In genomic region chr20:2524435-2525272, GRCh38 we compare ENCODE assay signal across 1 cellular context.
TF ChIP-seq lines count a peak whose summit lies in the region.

No MANE protein-coding gene starts in this region.

TF ChIP-seq in K562, 482 proteins besides CTCF, POLR2A, EP300 and RAD21 (continued from another document):
- no peak for TF ChIP-seq STAT6 (CRISPR knock-in tag; IDR thresholded peaks at IDR 0.05)
- TF ChIP-seq SRSF3 (IDR thresholded peaks at IDR 0.05; ENCODE audit: insufficient read depth, low read length) = no peak
- TF ChIP-seq BRCA1 (IDR thresholded peaks at IDR 0.05) = no peak
- TF ChIP-seq BRCA1 (CRISPR knock-in tag; IDR thresholded peaks at IDR 0.05) = no peak
- TF ChIP-seq CCNT2 (IDR thresholded peaks at IDR 0.05; ENCODE audit: borderline replicate concordance, extremely low read depth, insufficient read length, low read depth, low read length) = peak; percentile 37
- TF ChIP-seq MTA2 (IDR thresholded peaks at IDR 0.05; ENCODE audit: low read depth) = no peak
- 0 out of 2 replicates have a peak, but pooled peaks have one; percentile 29 for TF ChIP-seq SIN3B (IDR thresholded peaks at IDR 0.05; ENCODE audit: low read depth)
- peak; percentile 81; the same call in 1 of the 2 replicates for TF ChIP-seq BRD4 (IDR thresholded peaks at IDR 0.05)
- 0 out of 2 replicates have a peak, but pooled peaks have one; percentile 14 for TF ChIP-seq NFIC (IDR thresholded peaks at IDR 0.05)
- TF ChIP-seq HNRNPH1 (optimal IDR thresholded peaks at IDR 0.05; ENCODE audit: low read depth, low read length) = no peak
- TF ChIP-seq HMG20B (CRISPR knock-in tag; IDR thresholded peaks at IDR 0.05) = no peak
- no peak for TF ChIP-seq TEAD2 (tag; IDR thresholded peaks at IDR 0.05)
- no peak for TF ChIP-seq ZNF696 (CRISPR knock-in tag; conservative IDR thresholded peaks at IDR 0.05)
- no peak for TF ChIP-seq BCL6 (CRISPR knock-in tag; IDR thresholded peaks at IDR 0.05)
- no peak for TF ChIP-seq ARNT (IDR thresholded peaks at IDR 0.05)
- peak; percentile 66 for TF ChIP-seq KDM5B (IDR thresholded peaks at IDR 0.05; ENCODE audit: insufficient replicate concordance, low read depth, low read length)
- TF ChIP-seq PTBP1 (IDR thresholded peaks at IDR 0.05; ENCODE audit: low read depth, low read length) = 0 out of 2 replicates have a peak, but pooled peaks have one; percentile 1
- no peak for TF ChIP-seq PPARD (CRISPR knock-in tag; IDR thresholded peaks at IDR 0.05)
- no peak for TF ChIP-seq ZNF282 (CRISPR knock-in tag; IDR thresholded peaks at IDR 0.05)
- no peak for TF ChIP-seq TSC22D4 (tag; IDR thresholded peaks at IDR 0.05)
- no peak for TF ChIP-seq MEF2A (IDR thresholded peaks at IDR 0.05; ENCODE audit: control insufficient read depth, low read depth, low read length)
- TF ChIP-seq ZNF764 (CRISPR knock-in tag; IDR thresholded peaks at IDR 0.05; ENCODE audit: low read depth) = no peak
- TF ChIP-seq THRB (CRISPR knock-in tag; conservative IDR thresholded peaks at IDR 0.05) = no peak
- peak; percentile 81 for TF ChIP-seq VEZF1 (CRISPR knock-in tag; IDR thresholded peaks at IDR 0.05)
- TF ChIP-seq FOXM1 (IDR thresholded peaks at IDR 0.05; ENCODE audit: low read depth) = no peak
- no peak for TF ChIP-seq FOXM1 (CRISPR knock-in tag; IDR thresholded peaks at IDR 0.05; ENCODE audit: low read depth)
- TF ChIP-seq RAD51 (IDR thresholded peaks at IDR 0.05; ENCODE audit: borderline replicate concordance, low read depth) = no peak
- peak; percentile 42; the same call in 1 of the 2 replicates for TF ChIP-seq MYC (IDR thresholded peaks at IDR 0.05; ENCODE audit: low read depth, low read length)
- no peak for TF ChIP-seq MYC (CRISPR knock-in tag; IDR thresholded peaks at IDR 0.05; ENCODE audit: borderline replicate concordance, low read depth)
- TF ChIP-seq, protein P1, sequence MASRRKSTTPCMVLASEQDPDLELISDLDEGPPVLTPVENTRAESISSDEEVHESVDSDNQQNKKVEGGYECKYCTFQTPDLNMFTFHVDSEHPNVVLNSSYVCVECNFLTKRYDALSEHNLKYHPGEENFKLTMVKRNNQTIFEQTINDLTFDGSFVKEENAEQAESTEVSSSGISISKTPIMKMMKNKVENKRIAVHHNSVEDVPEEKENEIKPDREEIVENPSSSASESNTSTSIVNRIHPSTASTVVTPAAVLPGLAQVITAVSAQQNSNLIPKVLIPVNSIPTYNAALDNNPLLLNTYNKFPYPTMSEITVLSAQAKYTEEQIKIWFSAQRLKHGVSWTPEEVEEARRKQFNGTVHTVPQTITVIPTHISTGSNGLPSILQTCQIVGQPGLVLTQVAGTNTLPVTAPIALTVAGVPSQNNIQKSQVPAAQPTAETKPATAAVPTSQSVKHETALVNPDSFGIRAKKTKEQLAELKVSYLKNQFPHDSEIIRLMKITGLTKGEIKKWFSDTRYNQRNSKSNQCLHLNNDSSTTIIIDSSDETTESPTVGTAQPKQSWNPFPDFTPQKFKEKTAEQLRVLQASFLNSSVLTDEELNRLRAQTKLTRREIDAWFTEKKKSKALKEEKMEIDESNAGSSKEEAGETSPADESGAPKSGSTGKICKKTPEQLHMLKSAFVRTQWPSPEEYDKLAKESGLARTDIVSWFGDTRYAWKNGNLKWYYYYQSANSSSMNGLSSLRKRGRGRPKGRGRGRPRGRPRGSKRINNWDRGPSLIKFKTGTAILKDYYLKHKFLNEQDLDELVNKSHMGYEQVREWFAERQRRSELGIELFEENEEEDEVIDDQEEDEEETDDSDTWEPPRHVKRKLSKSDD (conservative IDR thresholded peaks at IDR 0.05; ENCODE audit: low read length) = no peak
- TF ChIP-seq RHOXF2B (CRISPR knock-in tag; conservative IDR thresholded peaks at IDR 0.05) = no peak
- TF ChIP-seq HDAC8 (tag; IDR thresholded peaks at IDR 0.05) = no peak
- TF ChIP-seq MLX (CRISPR knock-in tag; conservative IDR thresholded peaks at IDR 0.05) = no peak
- no peak for TF ChIP-seq MBD2 (IDR thresholded peaks at IDR 0.05; ENCODE audit: borderline replicate concordance, low read depth)
- TF ChIP-seq AFF1 (IDR thresholded peaks at IDR 0.05; ENCODE audit: low read depth in 1 of 2, partially characterized antibody in 2 of 2) = no peak
- TF ChIP-seq ZNF75A (CRISPR knock-in tag; IDR thresholded peaks at IDR 0.05) = no peak
- TF ChIP-seq ZNF347 (CRISPR knock-in tag; IDR thresholded peaks at IDR 0.05; ENCODE audit: low read depth) = no peak
- TF ChIP-seq PHF21A (IDR thresholded peaks at IDR 0.05; ENCODE audit: borderline replicate concordance, low read depth) = no peak
- TF ChIP-seq NCOA6 (IDR thresholded peaks at IDR 0.05) = no peak
- TF ChIP-seq, protein P2, sequence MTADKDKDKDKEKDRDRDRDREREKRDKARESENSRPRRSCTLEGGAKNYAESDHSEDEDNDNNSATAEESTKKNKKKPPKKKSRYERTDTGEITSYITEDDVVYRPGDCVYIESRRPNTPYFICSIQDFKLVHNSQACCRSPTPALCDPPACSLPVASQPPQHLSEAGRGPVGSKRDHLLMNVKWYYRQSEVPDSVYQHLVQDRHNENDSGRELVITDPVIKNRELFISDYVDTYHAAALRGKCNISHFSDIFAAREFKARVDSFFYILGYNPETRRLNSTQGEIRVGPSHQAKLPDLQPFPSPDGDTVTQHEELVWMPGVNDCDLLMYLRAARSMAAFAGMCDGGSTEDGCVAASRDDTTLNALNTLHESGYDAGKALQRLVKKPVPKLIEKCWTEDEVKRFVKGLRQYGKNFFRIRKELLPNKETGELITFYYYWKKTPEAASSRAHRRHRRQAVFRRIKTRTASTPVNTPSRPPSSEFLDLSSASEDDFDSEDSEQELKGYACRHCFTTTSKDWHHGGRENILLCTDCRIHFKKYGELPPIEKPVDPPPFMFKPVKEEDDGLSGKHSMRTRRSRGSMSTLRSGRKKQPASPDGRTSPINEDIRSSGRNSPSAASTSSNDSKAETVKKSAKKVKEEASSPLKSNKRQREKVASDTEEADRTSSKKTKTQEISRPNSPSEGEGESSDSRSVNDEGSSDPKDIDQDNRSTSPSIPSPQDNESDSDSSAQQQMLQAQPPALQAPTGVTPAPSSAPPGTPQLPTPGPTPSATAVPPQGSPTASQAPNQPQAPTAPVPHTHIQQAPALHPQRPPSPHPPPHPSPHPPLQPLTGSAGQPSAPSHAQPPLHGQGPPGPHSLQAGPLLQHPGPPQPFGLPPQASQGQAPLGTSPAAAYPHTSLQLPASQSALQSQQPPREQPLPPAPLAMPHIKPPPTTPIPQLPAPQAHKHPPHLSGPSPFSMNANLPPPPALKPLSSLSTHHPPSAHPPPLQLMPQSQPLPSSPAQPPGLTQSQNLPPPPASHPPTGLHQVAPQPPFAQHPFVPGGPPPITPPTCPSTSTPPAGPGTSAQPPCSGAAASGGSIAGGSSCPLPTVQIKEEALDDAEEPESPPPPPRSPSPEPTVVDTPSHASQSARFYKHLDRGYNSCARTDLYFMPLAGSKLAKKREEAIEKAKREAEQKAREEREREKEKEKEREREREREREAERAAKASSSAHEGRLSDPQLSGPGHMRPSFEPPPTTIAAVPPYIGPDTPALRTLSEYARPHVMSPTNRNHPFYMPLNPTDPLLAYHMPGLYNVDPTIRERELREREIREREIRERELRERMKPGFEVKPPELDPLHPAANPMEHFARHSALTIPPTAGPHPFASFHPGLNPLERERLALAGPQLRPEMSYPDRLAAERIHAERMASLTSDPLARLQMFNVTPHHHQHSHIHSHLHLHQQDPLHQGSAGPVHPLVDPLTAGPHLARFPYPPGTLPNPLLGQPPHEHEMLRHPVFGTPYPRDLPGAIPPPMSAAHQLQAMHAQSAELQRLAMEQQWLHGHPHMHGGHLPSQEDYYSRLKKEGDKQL (CRISPR knock-in tag; IDR thresholded peaks at IDR 0.05; ENCODE audit: borderline replicate concordance) = no peak
- TF ChIP-seq ZKSCAN1 (IDR thresholded peaks at IDR 0.05; ENCODE audit: low read depth, low read length) = no peak
- no peak for TF ChIP-seq KDM4B (IDR thresholded peaks at IDR 0.05; ENCODE audit: borderline replicate concordance in 2 of 2, low read depth in 1 of 2)
- TF ChIP-seq XRCC5 (IDR thresholded peaks at IDR 0.05; ENCODE audit: low read depth, low read length) = peak; percentile 61; the same call in 1 of the 2 replicates
- TF ChIP-seq POLR2G (IDR thresholded peaks at IDR 0.05; ENCODE audit: low read depth, low read length) = peak; percentile 84
- TF ChIP-seq NR2F6 (CRISPR knock-in tag; IDR thresholded peaks at IDR 0.05) = no peak
- no peak for TF ChIP-seq XRCC3 (IDR thresholded peaks at IDR 0.05)
- TF ChIP-seq KDM1A (IDR thresholded peaks at IDR 0.05) = no peak
